15 cellular contexts compared by ENCODE assay signal in genomic region chr11:85742873-85743275, GRCh38. TPM values are rescaled to one million over a fixed set of nuclear protein-coding genes. Genes with fewer than 3 reads are reported as not detected.
DNase-seq lines count a peak whose midpoint lies in the region; ATAC-seq and TF ChIP-seq lines count a peak whose summit lies in the region.
"Had no signal": no experiment of that assay in that cellular context is flagged by ENCODE, and none has a peak within 500 bp of the region (broad histone marks: within the 10 kb centered on the region; RNA-seq: fewer than 3 reads in every experiment).

No MANE protein-coding gene starts in this region.

- H3K27me3 ChIP-seq in CD4-positive, CD25-positive, alpha-beta regulatory T cell (ENCODE audit: control insufficient read depth, insufficient read depth, low read length), result no peaks in the 10 kb centered on the region
- peaks cover 1% of the 10 kb centered on the region for H3K27me3 ChIP-seq in Loucy (ENCODE audit: insufficient read depth, low read length, poor library complexity, severe bottlenecking)
- H3K27me3 ChIP-seq: suprapubic skin had no signal

- H3K4me3 ChIP-seq in CD4-positive, CD25-positive, alpha-beta regulatory T cell (ENCODE audit: low read depth, low read length), result no peak overlapping the region
- no peak overlapping the region for H3K4me3 ChIP-seq in Loucy (ENCODE audit: low read length, poor library complexity, severe bottlenecking)
- no peak overlapping the region for H3K4me3 ChIP-seq in mucosa of descending colon
- H3K4me3 ChIP-seq: HAP-1, suprapubic skin had no signal

- no peak for DNase-seq in CD4-positive, CD25-positive, alpha-beta regulatory T cell
- DNase-seq in central memory CD8-positive, alpha-beta T cell (ENCODE audit: low spot score in 2 of 2), result no peak
- DNase-seq in mucosa of descending colon (peak in 1 of 3 donors; percentile 39), cerebellar cortex (ENCODE audit: low spot score) (no peak), HK-2 (ENCODE audit: unreplicated experiment) (no peak), cardiac septum (ENCODE audit: low spot score) (no peak)
- DNase-seq: amniotic stem cell; MM.1S; stimulated activated CD4-positive, alpha-beta T cell treated with anti-CD3 and anti-CD28 coated beads, Interleukin-12 subunit alpha, Interleukin-12 subunit beta, amount 100 ng/mL, for 4 hours had no signal

- peaks cover 0 to 1% (median 0%) of the 10 kb centered on the region in 7 donors for H3K9me3 Mint-ChIP-seq in CD4-positive, CD25-positive, alpha-beta regulatory T cell
- no peaks in the 10 kb centered on the region for H3K9me3 Mint-ChIP-seq in central memory CD8-positive, alpha-beta T cell

- H3K79me2 ChIP-seq in Loucy (ENCODE audit: insufficient read depth, low read length), result no peaks in the 10 kb centered on the region
- H3K79me2 ChIP-seq: parathyroid adenoma had no signal

- no peaks in the 10 kb centered on the region for H3K27me3 Mint-ChIP-seq in CD4-positive, CD25-positive, alpha-beta regulatory T cell
- no peaks in the 10 kb centered on the region for H3K27me3 Mint-ChIP-seq in central memory CD8-positive, alpha-beta T cell

- H3K4me2 ChIP-seq in Loucy (ENCODE audit: low read depth, low read length, poor library complexity, severe bottlenecking), result no peak overlapping the region

- H3K36me3 ChIP-seq in CD4-positive, CD25-positive, alpha-beta regulatory T cell (ENCODE audit: control insufficient read depth, insufficient read depth, low read length), result no peaks in the 10 kb centered on the region
- H3K36me3 ChIP-seq in Loucy (ENCODE audit: insufficient read depth, low read length), result no peaks in the 10 kb centered on the region
- H3K36me3 ChIP-seq in mucosa of descending colon (ENCODE audit: low read depth), result no peaks in the 10 kb centered on the region
- H3K36me3 ChIP-seq: HAP-1, suprapubic skin had no signal

- H2AFZ ChIP-seq in Loucy (ENCODE audit: low read length), result 0 out of 2 replicates have a peak overlapping the region, but pooled peaks have one; percentile 27
- H2AFZ ChIP-seq: parathyroid adenoma had no signal

- H4K20me1 ChIP-seq in Loucy (ENCODE audit: insufficient read depth, low read length, poor library complexity, severe bottlenecking), result no peaks in the 10 kb centered on the region

- H3K27ac ChIP-seq in CD4-positive, CD25-positive, alpha-beta regulatory T cell (ENCODE audit: insufficient read depth, low read length, poor library complexity, severe bottlenecking), result no peak overlapping the region
- H3K27ac ChIP-seq: parathyroid adenoma, suprapubic skin had no signal

- peaks cover 16 to 60% (median 41%) of the 10 kb centered on the region in 4 donors for H3K4me1 Mint-ChIP-seq in CD4-positive, CD25-positive, alpha-beta regulatory T cell
- H3K4me1 Mint-ChIP-seq in central memory CD8-positive, alpha-beta T cell, result peaks cover 55% of the 10 kb centered on the region

- H3F3A ChIP-seq in Loucy (ENCODE audit: low read depth), result peaks cover 8% of the 10 kb centered on the region; the same call in 1 of the 2 replicates

- TF ChIP-seq CTCF in Loucy (conservative IDR thresholded peaks at IDR 0.05; ENCODE audit: low read length) (no peak), mucosa of descending colon (IDR thresholded peaks at IDR 0.05) (no peak)

- intact Hi-C loops in mucosa of descending colon (cut with DNase I, micrococcal nuclease), result no loop called here
- intact Hi-C loops in cardiac septum (cut with DNase I), result no loop called here

- H3K9ac ChIP-seq in Loucy (ENCODE audit: low read depth, low read length, poor library complexity, severe bottlenecking), result no peak overlapping the region
- H3K9ac ChIP-seq: parathyroid adenoma had no signal

- peaks cover 30% of the 10 kb centered on the region for H3K4me1 ChIP-seq in CD4-positive, CD25-positive, alpha-beta regulatory T cell (ENCODE audit: control insufficient read depth, insufficient read depth, low read length, poor library complexity, severe bottlenecking)
- peaks cover 74% of the 10 kb centered on the region for H3K4me1 ChIP-seq in Loucy (ENCODE audit: insufficient read depth, low read length, poor library complexity, severe bottlenecking)
- H3K4me1 ChIP-seq in mucosa of descending colon (ENCODE audit: low read depth), result peaks cover 29% of the 10 kb centered on the region
- H3K4me1 ChIP-seq: HAP-1, parathyroid adenoma had no signal

- peak overlapping the region in 2 of 3 donors; percentile 11 to 77 for H3K27ac Mint-ChIP-seq in CD4-positive, CD25-positive, alpha-beta regulatory T cell
- peak overlapping the region; percentile 78 for H3K27ac Mint-ChIP-seq in central memory CD8-positive, alpha-beta T cell (ENCODE audit: low read depth)

- ATAC-seq in CD4-positive, CD25-positive, alpha-beta regulatory T cell (ENCODE audit: low read depth in 2 of 2), result no peak
- no peak for ATAC-seq in central memory CD8-positive, alpha-beta T cell (replicated peaks; ENCODE audit: extremely low read depth, poor library complexity, severe bottlenecking)
- peak; percentile 90 for ATAC-seq in mucosa of descending colon
- ATAC-seq in GM21619 (IDR thresholded peaks at IDR 0.05; ENCODE audit: unreplicated experiment), result no peak

- H3K9me3 ChIP-seq in CD4-positive, CD25-positive, alpha-beta regulatory T cell (ENCODE audit: control insufficient read depth in 2 of 2, low read length in 2 of 2), result no peaks in the 10 kb centered on the region
- H3K9me3 ChIP-seq in Loucy (ENCODE audit: insufficient read depth, low read depth, low read length), result no peaks in the 10 kb centered on the region
- H3K9me3 ChIP-seq in mucosa of descending colon, result no peaks in the 10 kb centered on the region
- H3K9me3 ChIP-seq: HAP-1, suprapubic skin had no signal

- no peak overlapping the region for H3K4me3 Mint-ChIP-seq in CD4-positive, CD25-positive, alpha-beta regulatory T cell
- H3K4me3 Mint-ChIP-seq in central memory CD8-positive, alpha-beta T cell, result no peak overlapping the region

- no peaks in the 10 kb centered on the region for H3K9me2 ChIP-seq in Loucy (replicated peaks; ENCODE audit: low read depth, low read length)

- H3K36me3 Mint-ChIP-seq in CD4-positive, CD25-positive, alpha-beta regulatory T cell, result no peaks in the 10 kb centered on the region
- peaks cover 2% of the 10 kb centered on the region for H3K36me3 Mint-ChIP-seq in central memory CD8-positive, alpha-beta T cell (ENCODE audit: insufficient read depth)

RNA-seq across cellular contexts. Expression of gene CCDC89, which starts 56.9 kb away (rescaled TPM):
- not detected for total RNA-seq in CD4-positive, CD25-positive, alpha-beta regulatory T cell
- polyA plus RNA-seq in CD4-positive, CD25-positive, alpha-beta regulatory T cell, result not detected
- 1 to 10 TPM; 4.1 to 6.4 (median 4.1) TPM for total RNA-seq in mucosa of descending colon
- 0.54 TPM for total RNA-seq in cardiac septum
- total RNA-seq: dermis microvascular lymphatic vessel endothelial cell had no signal
